Comparison of ENCODE assay signal across 8 cellular contexts in the genomic region with DNA sequence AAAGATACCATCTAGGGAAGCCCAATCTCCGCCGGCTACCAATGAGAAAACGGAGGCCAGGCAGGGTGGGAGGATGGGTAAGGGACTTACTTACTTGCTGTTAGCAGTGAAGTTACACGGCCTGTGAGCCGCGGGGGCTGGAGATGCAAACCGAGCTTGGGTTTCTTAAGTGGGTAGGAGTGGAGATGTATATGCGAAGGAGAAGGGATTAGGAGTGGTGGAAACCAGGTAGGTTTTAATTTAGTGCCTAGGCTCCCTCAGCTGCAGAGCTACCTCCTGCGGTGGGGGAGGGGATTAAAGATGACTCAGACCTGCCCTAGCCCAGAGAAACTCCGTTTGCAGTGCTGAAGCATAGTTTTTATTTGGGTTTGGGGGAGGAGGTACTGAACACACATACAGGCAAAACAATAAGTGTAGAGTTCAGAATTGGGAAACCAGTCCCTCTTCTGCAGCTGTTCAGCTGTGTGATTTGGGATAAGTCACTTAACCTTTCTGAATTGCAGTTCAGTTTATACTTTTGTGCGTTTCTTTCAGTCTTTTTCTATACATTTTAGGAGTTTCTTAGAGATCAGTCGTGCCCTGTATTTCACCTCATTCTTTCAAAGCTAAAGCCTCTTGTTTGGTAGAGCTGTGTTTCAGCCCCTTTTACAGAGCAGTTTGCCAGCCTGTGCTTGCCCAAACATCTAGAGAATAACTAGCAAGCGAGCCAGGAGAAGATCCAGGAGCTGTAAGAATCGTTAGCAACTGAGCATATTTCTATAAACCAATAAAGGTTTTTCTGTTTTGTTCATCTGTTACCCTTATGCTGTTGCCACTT. TPM values are rescaled to one million over a fixed set of nuclear protein-coding genes. Genes with fewer than 3 reads are reported as not detected.
A peak's percentile ranks its signal among the peaks of the same experiment; 100 is the strongest.
DNase-seq lines count a peak whose midpoint lies in the region.

No MANE protein-coding gene starts in this region.

- H3K4me1 ChIP-seq in effector memory CD4-positive, alpha-beta T cell (ENCODE audit: control insufficient read depth, insufficient read depth, low read length, poor library complexity, severe bottlenecking) = peaks cover 22% of the 10 kb centered on the region
- peaks cover 30 to 34% of the 10 kb centered on the region in 2 donors for H3K4me1 ChIP-seq in mucosa of rectum (ENCODE audit: control insufficient read depth in 2 of 2, insufficient read depth in 2 of 2, low read length in 2 of 2)

- H3K36me3 ChIP-seq in effector memory CD4-positive, alpha-beta T cell (ENCODE audit: control insufficient read depth, insufficient read depth, low read length) = no peaks in the 10 kb centered on the region
- H3K36me3 ChIP-seq in mucosa of rectum (ENCODE audit: control insufficient read depth in 2 of 2, insufficient read depth in 2 of 2, low read length in 2 of 2) = no peaks in the 10 kb centered on the region

- DNase-seq in NAMALWA (ENCODE audit: low spot score) (peak; percentile 63), SK-N-DZ (ENCODE audit: low spot score) (no peak), NCI-H1048 (lab: John Stamatoyannopoulos, UW) (no peak)
- DNase-seq in activated CD4-positive, alpha-beta T cell treated with anti-CD3 and anti-CD28 coated beads, Interleukin-2, amount 50 U/mL, for 48 hours = peak; percentile 74 to 82
- peak; percentile 54 to 64 (median 55) for DNase-seq in effector memory CD4-positive, alpha-beta T cell
- peak; percentile 37 to 70 for DNase-seq in stimulated activated CD8-positive, alpha-beta memory T cell treated with anti-CD3 and anti-CD28 coated beads, Interleukin-7, amount 100 ng/mL, for 48 hours (ENCODE audit: extremely low read depth in 1 of 2, low read depth in 1 of 2)

- peak overlapping the region; percentile 80 for H3K27ac ChIP-seq in effector memory CD4-positive, alpha-beta T cell (ENCODE audit: insufficient read depth, low read length, poor library complexity, severe bottlenecking)
- peak overlapping the region; percentile 58 to 81 for H3K27ac ChIP-seq in mucosa of rectum (ENCODE audit: low read depth in 2 of 2, low read length in 2 of 2)

- H3K4me3 ChIP-seq in GM08714 (ENCODE audit: low read length) (peak overlapping the region; percentile 96), mucosa of rectum (ENCODE audit: low read length in 2 of 2) (peak overlapping the region; percentile 91 to 98)
- peak overlapping the region; percentile 70 for H3K4me3 ChIP-seq in effector memory CD4-positive, alpha-beta T cell (ENCODE audit: insufficient read depth, low read depth, low read length, poor library complexity, severe bottlenecking)

- H3K9me3 ChIP-seq in effector memory CD4-positive, alpha-beta T cell (ENCODE audit: control insufficient read depth, low read length) = no peaks in the 10 kb centered on the region
- no peaks in the 10 kb centered on the region for H3K9me3 ChIP-seq in mucosa of rectum (ENCODE audit: control insufficient read depth in 2 of 2, low read length in 2 of 2)

- peak overlapping the region; percentile 14 to 41 for H3K9ac ChIP-seq in mucosa of rectum (ENCODE audit: low read depth in 1 of 2, low read length in 2 of 2)

- no peaks in the 10 kb centered on the region for H3K27me3 ChIP-seq in effector memory CD4-positive, alpha-beta T cell (replicated peaks; ENCODE audit: control insufficient read depth, insufficient read depth, low read length, poor library complexity, severe bottlenecking)
- no peaks in the 10 kb centered on the region for H3K27me3 ChIP-seq in mucosa of rectum (ENCODE audit: control insufficient read depth in 2 of 2, insufficient read depth in 2 of 2, low read length in 2 of 2)

RNA-seq across cellular contexts. Expression of a gene that starts 0.6 kb away (rescaled TPM):
- 3.6 and 6.3 TPM in 2 replicates for polyA plus RNA-seq in SK-N-DZ (2014; cell fraction: cytosol; rRNA removed)
- polyA plus RNA-seq in SK-N-DZ (2014; cell fraction: nucleus; rRNA removed) = 4.0 and 5.9 TPM in 2 replicates

Comparison
In these comparisons a context has a peak if more than half of its experiments do, and no peak if none do; other contexts are left out.
1. DNase-seq: peak in NAMALWA (single experiment), activated CD4-positive, alpha-beta T cell treated with anti-CD3 and anti-CD28 coated beads, Interleukin-2, amount 50 U/mL, for 48 hours (2 of 2), effector memory CD4-positive, alpha-beta T cell (3 of 3) and stimulated activated CD8-positive, alpha-beta memory T cell treated with anti-CD3 and anti-CD28 coated beads, Interleukin-7, amount 100 ng/mL, for 48 hours (2 of 2); none in SK-N-DZ (single experiment) and NCI-H1048 (single experiment).
2. Peak in every context shown above with its lines, with median percentiles within 50 percentile points of each other: H3K4me3 ChIP-seq.